Comparison of ENCODE assay signal across 15 cellular contexts in genomic region chr4:165210566-165210965, GRCh38. TPM values are rescaled to one million over a fixed set of nuclear protein-coding genes. Genes with fewer than 3 reads are reported as not detected.
DNase-seq lines count a peak whose midpoint lies in the region; ATAC-seq and TF ChIP-seq lines count a peak whose summit lies in the region.
"Had no signal": no experiment of that assay in that cellular context is flagged by ENCODE, and none has a peak within 500 bp of the region (broad histone marks: within the 10 kb centered on the region; RNA-seq: fewer than 3 reads in every experiment).

No MANE protein-coding gene starts in this region.

- WGBS in transverse colon (ENCODE audit: low coverage in 1 of 2), 2 donors, result 87 to 91% methylated on average over 1 of the region's 1 CpG

- peaks cover 21% of the 10 kb centered on the region for H3K36me3 Mint-ChIP-seq in activated CD4-positive, alpha-beta T cell treated with anti-CD3 and anti-CD28 coated beads, Interleukin-2, amount 10 ng/mL, durations not matched to agents 7 days and 5 days (ENCODE audit: low read depth)

- H3K27ac Mint-ChIP-seq in activated CD4-positive, alpha-beta T cell treated with anti-CD3 and anti-CD28 coated beads, Interleukin-2, amount 10 ng/mL, durations not matched to agents 7 days and 5 days, result peak overlapping the region; percentile 34
- H3K27ac Mint-ChIP-seq: dendritic cell treated with granulocyte-macrophage colony-stimulating factor and Interleukin-4, amounts not matched to agents 40 ng/mL and 50 ng/mL, for 4 days had no signal

- no peak for TF ChIP-seq POLR2A in transverse colon (IDR thresholded peaks at IDR 0.05)

- H3K9me3 Mint-ChIP-seq in activated CD4-positive, alpha-beta T cell treated with anti-CD3 and anti-CD28 coated beads, Interleukin-2, amount 10 ng/mL, durations not matched to agents 7 days and 5 days, result peaks cover 2% of the 10 kb centered on the region
- H3K9me3 Mint-ChIP-seq: dendritic cell treated with granulocyte-macrophage colony-stimulating factor and Interleukin-4, amounts not matched to agents 40 ng/mL and 50 ng/mL, for 4 days had no signal

- no peak overlapping the region for H3K4me3 ChIP-seq in transverse colon
- H3K4me3 ChIP-seq: esophagus muscularis mucosa, hepatocyte, SJCRH30, uterus had no signal

- H3K4me1 Mint-ChIP-seq in activated CD4-positive, alpha-beta T cell treated with anti-CD3 and anti-CD28 coated beads, Interleukin-2, amount 10 ng/mL, durations not matched to agents 7 days and 5 days, result peaks cover 75% of the 10 kb centered on the region

- intact Hi-C loops in transverse colon (cut with DNase I; ENCODE audit: low total_unique reads), result no loop called here

- CTCF ChIA-PET in activated CD4-positive, alpha-beta T cell treated with anti-CD3 and anti-CD28 coated beads, Interleukin-2, amount 10 ng/mL, durations not matched to agents 7 days and 5 days (lab: Charles Lee), result no interaction called here

- H3K27me3 ChIP-seq in transverse colon, result no peaks in the 10 kb centered on the region
- H3K27me3 ChIP-seq: esophagus muscularis mucosa, hepatocyte, SJCRH30, uterus had no signal

- peak overlapping the region; percentile 16 for H3K4me3 Mint-ChIP-seq in activated CD4-positive, alpha-beta T cell treated with anti-CD3 and anti-CD28 coated beads, Interleukin-2, amount 10 ng/mL, durations not matched to agents 7 days and 5 days
- H3K4me3 Mint-ChIP-seq: dendritic cell treated with granulocyte-macrophage colony-stimulating factor and Interleukin-4, amounts not matched to agents 40 ng/mL and 50 ng/mL, for 4 days had no signal

- no peak overlapping the region for H3K27ac ChIP-seq in transverse colon
- H3K27ac ChIP-seq: esophagus muscularis mucosa, hepatocyte, SJCRH30, uterus had no signal

- H3K27me3 Mint-ChIP-seq in activated CD4-positive, alpha-beta T cell treated with anti-CD3 and anti-CD28 coated beads, Interleukin-2, amount 10 ng/mL, durations not matched to agents 7 days and 5 days, result no peaks in the 10 kb centered on the region
- H3K27me3 Mint-ChIP-seq: dendritic cell treated with granulocyte-macrophage colony-stimulating factor and Interleukin-4, amounts not matched to agents 40 ng/mL and 50 ng/mL, for 4 days had no signal

- no peak for DNase-seq in activated CD4-positive, alpha-beta T cell treated with anti-CD3 and anti-CD28 coated beads, Interleukin-2, amount 10 ng/mL, durations not matched to agents 7 days and 5 days
- no peak for DNase-seq in activated CD4-positive, alpha-beta T cell treated with anti-CD3 and anti-CD28 coated beads, Interleukin-2, amount 50 U/mL, for 4 hours
- peak; percentile 32 for DNase-seq in NCI-H526 treated with DMSO at 0.1 percent for 48 hours (lab: John Stamatoyannopoulos, UW)
- DNase-seq in T47D (ENCODE audit: low read depth in 1 of 2, low spot score in 1 of 2), result peak; percentile 23 to 57
- peak; percentile 44 for DNase-seq in pons (ENCODE audit: low spot score)
- no peak for DNase-seq in transverse colon
- no peak for DNase-seq in SHP77 treated with DMSO at 0.1 percent for 48 hours (lab: John Stamatoyannopoulos, UW)
- DNase-seq: NK-92 treated with Interleukin-12 subunit alpha and Interleukin-12 subunit beta, amount 100 ng/mL, for 24 hours; right cardiac atrium; SJCRH30; uterus had no signal

- H3K4me1 ChIP-seq in transverse colon, result peaks cover 5 to 30% (median 10%) of the 10 kb centered on the region in 4 donors
- H3K4me1 ChIP-seq: SJCRH30 had no signal

- in situ Hi-C loops in T47D (cut with HindIII; ENCODE audit: low pct_unique_long_range_greater_than_20kb, low sequenced_read_pairs) (no loop called here), transverse colon (cut with MboI; ENCODE audit: low pct_ligation_motif_present in 1 of 4, low pct_unique_long_range_greater_than_20kb in 1 of 4, low sequenced_read_pairs in 3 of 4) (loop anchor here in 1 of 4 donors (25.0 kb wide), 1 partner anchor 127 kb away; the partner anchor contains the start of gene MSMO1)

- no peak for TF ChIP-seq EP300 in transverse colon (IDR thresholded peaks at IDR 0.05; ENCODE audit: low read depth)

- ATAC-seq in GM18870 (IDR thresholded peaks at IDR 0.05; ENCODE audit: unreplicated experiment), result no peak
- ATAC-seq: right cardiac atrium had no signal

- no peak for TF ChIP-seq CTCF in transverse colon (IDR thresholded peaks at IDR 0.05)

- H3K36me3 ChIP-seq in transverse colon, result no peaks in the 10 kb centered on the region
- H3K36me3 ChIP-seq: esophagus muscularis mucosa, SJCRH30, uterus had no signal

- H3K9me3 ChIP-seq in transverse colon, result no peaks in the 10 kb centered on the region
- H3K9me3 ChIP-seq: esophagus muscularis mucosa, SJCRH30, uterus had no signal

- POLR2A ChIA-PET in activated CD4-positive, alpha-beta T cell treated with anti-CD3 and anti-CD28 coated beads, Interleukin-2, amount 10 ng/mL, durations not matched to agents 7 days and 5 days (lab: Charles Lee), result no interaction called here

RNA-seq across cellular contexts. Expression of gene KLHL2, which starts 3.2 kb away (rescaled TPM):
- total RNA-seq in activated CD4-positive, alpha-beta T cell treated with anti-CD3 and anti-CD28 coated beads, Interleukin-2, amount 10 ng/mL, durations not matched to agents 7 days and 5 days, result 10 to 100 TPM; 27.3 to 30.1 TPM
- total RNA-seq in transverse colon, result 10 to 100 TPM in 2 of 4 donors, 1 to 10 TPM in 2; 9.2 to 19.8 (median 12.0) TPM

Comparison
In these comparisons a context has a peak if more than half of its experiments do, and no peak if none do; other contexts are left out.
1. DNase-seq: peak in NCI-H526 treated with DMSO at 0.1 percent for 48 hours (single experiment), T47D (2 of 2) and pons (single experiment); none in activated CD4-positive, alpha-beta T cell treated with anti-CD3 and anti-CD28 coated beads, Interleukin-2, amount 10 ng/mL, durations not matched to agents 7 days and 5 days (single experiment), activated CD4-positive, alpha-beta T cell treated with anti-CD3 and anti-CD28 coated beads, Interleukin-2, amount 50 U/mL, for 4 hours (0 of 2), transverse colon (single experiment) and SHP77 treated with DMSO at 0.1 percent for 48 hours (single experiment).